20 cellular contexts compared by ENCODE assay signal in genomic region chr16:48269011-48269410, GRCh38. TPM values are rescaled to one million over a fixed set of nuclear protein-coding genes. Genes with fewer than 3 reads are reported as not detected.
A peak's percentile ranks its signal among the peaks of the same experiment; 100 is the strongest.
DNase-seq lines count a peak whose midpoint lies in the region; ATAC-seq and TF ChIP-seq lines count a peak whose summit lies in the region.
"Had no signal": no experiment of that assay in that cellular context is flagged by ENCODE, and none has a peak within 500 bp of the region (broad histone marks: within the 10 kb centered on the region; RNA-seq: fewer than 3 reads in every experiment).

No MANE protein-coding gene starts in this region.

- peaks cover 63% of the 10 kb centered on the region for H3K36me3 ChIP-seq in CD4-positive, CD25-positive, alpha-beta regulatory T cell (ENCODE audit: control insufficient read depth, insufficient read depth, low read length)
- H3K36me3 ChIP-seq in aorta (ENCODE audit: control insufficient read depth in 1 of 2, insufficient read depth in 2 of 2, low read length in 1 of 2), result no peaks in the 10 kb centered on the region

- peaks cover 4% of the 10 kb centered on the region for H3K4me1 Mint-ChIP-seq in T-helper 1 cell treated with Interleukin-12 subunit alpha and Interleukin-12 subunit beta and Interleukin-4 antibody, amounts not matched to agents 30 μg/mL and 1 μg/mL, for 36 hours (ENCODE audit: low read depth)
- H3K4me1 Mint-ChIP-seq in CD4-positive, CD25-positive, alpha-beta regulatory T cell, result peaks cover 7 to 12% (median 9%) of the 10 kb centered on the region in 4 donors
- H3K4me1 Mint-ChIP-seq in stimulated activated effector memory CD8-positive, alpha-beta T cell treated with anti-CD3 and anti-CD28 coated beads, Interleukin-12 subunit alpha, Interleukin-12 subunit beta, amount 100 ng/mL, for 72 hours, result peaks cover 4% of the 10 kb centered on the region

- no peak overlapping the region for H3K4me3 Mint-ChIP-seq in T-helper 1 cell treated with Interleukin-12 subunit alpha and Interleukin-12 subunit beta and Interleukin-4 antibody, amounts not matched to agents 30 μg/mL and 1 μg/mL, for 36 hours
- H3K4me3 Mint-ChIP-seq in CD4-positive, CD25-positive, alpha-beta regulatory T cell, result no peak overlapping the region
- H3K4me3 Mint-ChIP-seq in stimulated activated effector memory CD8-positive, alpha-beta T cell treated with anti-CD3 and anti-CD28 coated beads, Interleukin-12 subunit alpha, Interleukin-12 subunit beta, amount 100 ng/mL, for 72 hours, result no peak overlapping the region
- H3K4me3 Mint-ChIP-seq: CD4-positive, alpha-beta T cell; HFFc6 had no signal

- no peaks in the 10 kb centered on the region for H3K9me3 ChIP-seq in CD4-positive, CD25-positive, alpha-beta regulatory T cell (ENCODE audit: control insufficient read depth in 2 of 2, low read length in 2 of 2)
- no peaks in the 10 kb centered on the region for H3K9me3 ChIP-seq in aorta (ENCODE audit: control insufficient read depth, low read length)
- H3K9me3 ChIP-seq: BE2C, Caco-2 had no signal

- no peaks in the 10 kb centered on the region for H3K4me1 ChIP-seq in CD4-positive, CD25-positive, alpha-beta regulatory T cell (ENCODE audit: control insufficient read depth, insufficient read depth, low read length, poor library complexity, severe bottlenecking)
- no peaks in the 10 kb centered on the region for H3K4me1 ChIP-seq in aorta (ENCODE audit: control insufficient read depth in 1 of 2, insufficient read depth in 2 of 2, low read length in 2 of 2)
- H3K4me1 ChIP-seq: BE2C, Caco-2 had no signal

- intact Hi-C loops in aorta (cut with DNase I), result no loop called here

- ATAC-seq in CD4-positive, CD25-positive, alpha-beta regulatory T cell (ENCODE audit: low read depth in 2 of 2), result no peak
- no peak for ATAC-seq in stimulated activated effector memory CD8-positive, alpha-beta T cell treated with anti-CD3 and anti-CD28 coated beads, Interleukin-12 subunit alpha, Interleukin-12 subunit beta, amount 100 ng/mL, for 72 hours
- ATAC-seq in aorta (ENCODE audit: low FRiP score), result no peak
- ATAC-seq: PC-3 had no signal

- no peaks in the 10 kb centered on the region for H3K27me3 Mint-ChIP-seq in T-helper 1 cell treated with Interleukin-12 subunit alpha and Interleukin-12 subunit beta and Interleukin-4 antibody, amounts not matched to agents 30 μg/mL and 1 μg/mL, for 36 hours (ENCODE audit: low read depth)
- H3K27me3 Mint-ChIP-seq in CD4-positive, CD25-positive, alpha-beta regulatory T cell, result no peaks in the 10 kb centered on the region
- H3K27me3 Mint-ChIP-seq: CD4-positive, alpha-beta T cell had no signal

- DNase-seq in T-helper 1 cell (no peak), aorta (no peak), hepatic stellate cell (ENCODE audit: low spot score) (no peak)
- no peak for DNase-seq in CD4-positive, CD25-positive, alpha-beta regulatory T cell
- no peak for DNase-seq in stimulated activated effector memory CD8-positive, alpha-beta T cell treated with anti-CD3 and anti-CD28 coated beads, Interleukin-12 subunit alpha, Interleukin-12 subunit beta, amount 100 ng/mL, for 72 hours (ENCODE audit: low spot score in 2 of 2)
- DNase-seq: BE2C; Caco-2; CD4-positive, alpha-beta T cell; EL; HFFc6; NCI-H1417; NCI-H187 treated with DMSO at 0.1 percent for 48 hours; NCI-H2227 treated with DMSO at 0.1 percent for 48 hours; NCI-H510A treated with DMSO at 0.1 percent for 48 hours; NCI-H774; PC-3; RPMI8226; SHP77 treated with DMSO at 0.1 percent for 48 hours had no signal

- no peak for TF ChIP-seq CTCF in VCaP (conservative IDR thresholded peaks at IDR 0.05)

- no peak overlapping the region for H3K27ac ChIP-seq in CD4-positive, CD25-positive, alpha-beta regulatory T cell (ENCODE audit: insufficient read depth, low read length, poor library complexity, severe bottlenecking)
- peak overlapping the region; percentile 69 for H3K27ac ChIP-seq in VCaP
- no peak overlapping the region for H3K27ac ChIP-seq in aorta (ENCODE audit: low read depth in 1 of 2, low read length in 2 of 2)

- H3K4me3 ChIP-seq in CD4-positive, CD25-positive, alpha-beta regulatory T cell (ENCODE audit: low read depth, low read length), result no peak overlapping the region
- H3K4me3 ChIP-seq in aorta (ENCODE audit: low read length in 2 of 2), result no peak overlapping the region

- no peaks in the 10 kb centered on the region for H3K9me3 Mint-ChIP-seq in T-helper 1 cell treated with Interleukin-12 subunit alpha and Interleukin-12 subunit beta and Interleukin-4 antibody, amounts not matched to agents 30 μg/mL and 1 μg/mL, for 36 hours
- H3K9me3 Mint-ChIP-seq in CD4-positive, CD25-positive, alpha-beta regulatory T cell, result peaks cover 0 to 2% (median 0%) of the 10 kb centered on the region in 7 donors
- H3K9me3 Mint-ChIP-seq in stimulated activated effector memory CD8-positive, alpha-beta T cell treated with anti-CD3 and anti-CD28 coated beads, Interleukin-12 subunit alpha, Interleukin-12 subunit beta, amount 100 ng/mL, for 72 hours, result no peaks in the 10 kb centered on the region
- H3K9me3 Mint-ChIP-seq: CD4-positive, alpha-beta T cell; HFFc6 had no signal

- H3K27ac Mint-ChIP-seq in T-helper 1 cell treated with Interleukin-12 subunit alpha and Interleukin-12 subunit beta and Interleukin-4 antibody, amounts not matched to agents 30 μg/mL and 1 μg/mL, for 36 hours, result peak overlapping the region; percentile 26
- H3K27ac Mint-ChIP-seq in CD4-positive, CD25-positive, alpha-beta regulatory T cell, result peak overlapping the region in 2 of 3 donors; percentile 26 to 56
- peak overlapping the region; percentile 26 for H3K27ac Mint-ChIP-seq in stimulated activated effector memory CD8-positive, alpha-beta T cell treated with anti-CD3 and anti-CD28 coated beads, Interleukin-12 subunit alpha, Interleukin-12 subunit beta, amount 100 ng/mL, for 72 hours
- H3K27ac Mint-ChIP-seq: CD4-positive, alpha-beta T cell; HFFc6 had no signal

- peaks cover 18% of the 10 kb centered on the region for H3K36me3 Mint-ChIP-seq in T-helper 1 cell treated with Interleukin-12 subunit alpha and Interleukin-12 subunit beta and Interleukin-4 antibody, amounts not matched to agents 30 μg/mL and 1 μg/mL, for 36 hours (ENCODE audit: low read depth)
- peaks cover 34% of the 10 kb centered on the region for H3K36me3 Mint-ChIP-seq in CD4-positive, CD25-positive, alpha-beta regulatory T cell
- H3K36me3 Mint-ChIP-seq in stimulated activated effector memory CD8-positive, alpha-beta T cell treated with anti-CD3 and anti-CD28 coated beads, Interleukin-12 subunit alpha, Interleukin-12 subunit beta, amount 100 ng/mL, for 72 hours, result peaks cover 82% of the 10 kb centered on the region

- no peaks in the 10 kb centered on the region for H3K27me3 ChIP-seq in CD4-positive, CD25-positive, alpha-beta regulatory T cell (ENCODE audit: control insufficient read depth, insufficient read depth, low read length)
- H3K27me3 ChIP-seq in aorta (ENCODE audit: control insufficient read depth in 1 of 2, insufficient read depth in 2 of 2, low read length in 1 of 2), result no peaks in the 10 kb centered on the region
- H3K27me3 ChIP-seq: BE2C had no signal

RNA-seq across cellular contexts. Expression of gene ABCC11, which starts 21.7 kb away (rescaled TPM):
- not detected for total RNA-seq in CD4-positive, CD25-positive, alpha-beta regulatory T cell
- under 1 TPM in 2 of 4 donors, not detected in 2; 0.13 to 0.30 TPM for polyA plus RNA-seq in CD4-positive, CD25-positive, alpha-beta regulatory T cell
- total RNA-seq in aorta, result not detected
- polyA plus RNA-seq in aorta, result under 1 TPM in 1 of 2 donors, not detected in 1; 0.13 TPM

RNA-seq across cellular contexts. Expression of gene LONP2, which starts 24.9 kb away (rescaled TPM):
- total RNA-seq in CD4-positive, CD25-positive, alpha-beta regulatory T cell, result 72.9 TPM
- polyA plus RNA-seq in CD4-positive, CD25-positive, alpha-beta regulatory T cell, result 10 to 100 TPM; 29.1 to 40.5 (median 34.6) TPM
- total RNA-seq in aorta, result 10 to 100 TPM; 58.7 to 71.8 TPM
- polyA plus RNA-seq in aorta, result 10 to 100 TPM in 1 of 2 donors, 1 to 10 TPM in 1; 9.5 to 32.1 TPM
